11 cellular contexts compared by ENCODE assay signal in the genomic region with DNA sequence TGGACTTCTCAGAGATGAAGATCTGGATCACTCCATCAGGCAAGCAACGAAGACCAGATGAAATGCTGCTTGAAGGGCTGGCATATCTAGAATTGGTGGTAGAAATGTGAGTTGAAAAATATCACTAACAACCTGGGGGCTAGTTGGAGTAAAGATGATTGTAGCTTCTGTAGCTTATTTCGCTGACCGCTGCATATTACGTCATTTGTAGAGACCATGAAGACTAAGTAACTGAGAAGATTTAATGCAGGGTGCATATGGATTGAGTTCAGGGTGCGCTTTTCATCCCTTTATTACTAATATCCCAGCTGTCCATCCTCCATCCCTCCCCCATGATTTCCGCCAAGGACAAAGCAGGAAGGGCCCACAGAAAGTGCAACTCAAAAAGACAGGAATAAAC.
"Had no signal": no experiment of that assay in that cellular context is flagged by ENCODE, and none has a peak within 500 bp of the region (broad histone marks: within the 10 kb centered on the region; RNA-seq: fewer than 3 reads in every experiment).

No MANE protein-coding gene starts in this region.

- H2AFZ ChIP-seq: GM23248, GM23338 had no signal

- H3K4me3 ChIP-seq: GM23248, GM23338, HAP-1 had no signal

- ATAC-seq: GM23338, HCT116 had no signal

- DNase-seq: GM23248, GOT3, H7, H9, HCEC 1CT, HFFc6 had no signal

- H3K9ac ChIP-seq: GM23248 had no signal

- H3K4me2 ChIP-seq: GM23338 had no signal

- FAIRE-seq: H1, H54 had no signal

- H3K36me3 ChIP-seq: HAP-1 had no signal

- H3K27ac ChIP-seq: GM23248 had no signal

- H3K9me3 ChIP-seq: HAP-1 had no signal

- H3K4me1 ChIP-seq: HAP-1 had no signal
